ENCODE assay signal across 22 cellular contexts in the genomic region with DNA sequence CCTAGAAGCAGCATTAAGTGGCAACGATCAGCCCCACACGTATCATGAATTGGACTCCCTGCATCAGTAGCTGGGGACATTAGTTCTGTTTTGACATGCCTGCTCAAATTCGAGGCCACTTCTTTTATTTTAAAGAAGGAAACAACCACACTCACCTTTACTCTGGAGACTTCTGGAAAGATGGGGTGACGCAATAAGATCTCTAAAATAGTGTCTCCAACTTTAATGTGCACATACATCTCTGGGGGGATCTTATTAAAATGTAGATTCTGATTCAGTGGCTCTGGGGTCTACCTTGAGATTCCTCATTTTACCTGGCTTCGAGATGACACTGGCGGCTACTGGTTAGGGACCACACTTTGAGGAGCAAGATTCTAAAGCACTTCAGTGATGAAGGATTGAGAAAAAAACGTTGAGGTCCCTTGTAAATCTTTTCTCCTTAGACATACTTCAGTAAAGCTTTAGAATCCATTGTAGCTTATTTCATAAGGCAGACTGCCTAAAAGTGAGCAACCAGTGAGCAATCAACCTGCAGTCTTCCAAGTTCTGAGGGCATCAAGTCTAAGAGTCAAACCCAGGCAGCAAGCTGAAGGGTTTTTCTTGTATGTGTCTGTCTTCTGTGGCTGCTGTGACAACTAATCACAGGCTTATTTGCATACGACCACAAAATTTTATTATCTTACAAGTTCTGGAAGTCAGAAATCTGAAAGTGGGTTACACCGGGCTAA.
DNase-seq lines count a peak whose midpoint lies in the region; ATAC-seq, FAIRE-seq and TF ChIP-seq lines count a peak whose summit lies in the region.
"Had no signal": no experiment of that assay in that cellular context is flagged by ENCODE, and none has a peak within 500 bp of the region (broad histone marks: within the 10 kb centered on the region; RNA-seq: fewer than 3 reads in every experiment).

No MANE protein-coding gene starts in this region.

- TF ChIP-seq EP300 in HepG2 (IDR thresholded peaks at IDR 0.05; ENCODE audit: low read depth in 2 of 2, low read length in 2 of 2): no peak
- no peak for TF ChIP-seq EP300 in HepG2 (CRISPR knock-in tag; IDR thresholded peaks at IDR 0.05; ENCODE audit: borderline replicate concordance)
- TF ChIP-seq EP300 in tibial nerve (IDR thresholded peaks at IDR 0.05): no peak

- no peaks in the 10 kb centered on the region for H3K9me3 ChIP-seq in HepG2 (ENCODE audit: low read length)
- H3K9me3 ChIP-seq in right lobe of liver: no peaks in the 10 kb centered on the region
- peaks cover 3% of the 10 kb centered on the region for H3K9me3 ChIP-seq in MG63
- H3K9me3 ChIP-seq in tibial nerve: no peaks in the 10 kb centered on the region

- H3K4me3 ChIP-seq in HepG2 (replicated peaks in 1 of 3; ENCODE audit: insufficient read depth in 1 of 3, low read depth in 2 of 3, low read length in 3 of 3): no peak overlapping the region
- H3K4me3 ChIP-seq in right lobe of liver: no peak overlapping the region
- no peak overlapping the region for H3K4me3 ChIP-seq in MG63
- H3K4me3 ChIP-seq in fibroblast of the aortic adventitia (ENCODE audit: low read depth, low read length): no peak overlapping the region
- no peak overlapping the region for H3K4me3 ChIP-seq in tibial nerve

- no peak overlapping the region for H3K4me2 ChIP-seq in HepG2 (ENCODE audit: low read depth, low read length)

- TF ChIP-seq POLR2A in HepG2 (IDR thresholded peaks at IDR 0.05; ENCODE audit: insufficient read depth in 1 of 2, low read depth in 2 of 2, low read length in 2 of 2) (no peak), right lobe of liver (IDR thresholded peaks at IDR 0.05) (no peak), tibial nerve (IDR thresholded peaks at IDR 0.05) (no peak)

- H3K4me1 ChIP-seq in HepG2 (ENCODE audit: insufficient read depth, low read length): peaks cover 55% of the 10 kb centered on the region
- H3K4me1 ChIP-seq in right lobe of liver: no peaks in the 10 kb centered on the region
- H3K4me1 ChIP-seq in tibial nerve: peaks cover 0 to 7% (median 0%) of the 10 kb centered on the region in 4 donors

- FAIRE-seq in HepG2 (lab: Jason Lieb, UNC): no peak

- intact Hi-C loops in HepG2 (cut with micrococcal nuclease; ENCODE audit: unreplicated experiment): no loop called here
- intact Hi-C loops in right lobe of liver (cut with DNase I): no loop called here

- H3K27ac ChIP-seq in HepG2 (ENCODE audit: extremely low read length, insufficient read depth, low read length) (no peak overlapping the region), right lobe of liver (no peak overlapping the region), tibial nerve (no peak overlapping the region)
- H3K27ac ChIP-seq: 22Rv1, C4-2B had no signal

- H3K36me3 ChIP-seq in HepG2 (replicated peaks in 1 of 2; ENCODE audit: control insufficient read depth in 1 of 2, insufficient read depth in 2 of 2, low read length in 2 of 2) (no peaks in the 10 kb centered on the region), right lobe of liver (no peaks in the 10 kb centered on the region), MG63 (no peaks in the 10 kb centered on the region), tibial nerve (no peaks in the 10 kb centered on the region)

- H2AFZ ChIP-seq in HepG2 (ENCODE audit: low read length): no peak overlapping the region

- H3K9ac ChIP-seq in HepG2 (ENCODE audit: insufficient read depth, low read depth, low read length): no peak overlapping the region

- H3K27me3 ChIP-seq in HepG2 (ENCODE audit: control insufficient read depth in 1 of 2, insufficient read depth in 2 of 2, low read length in 2 of 2) (no peaks in the 10 kb centered on the region), right lobe of liver (no peaks in the 10 kb centered on the region), MG63 (no peaks in the 10 kb centered on the region), tibial nerve (no peaks in the 10 kb centered on the region)

- POLR2A ChIA-PET in HepG2 (lab: Yijun Ruan, JAX): no interaction called here

- H3K79me2 ChIP-seq in HepG2 (ENCODE audit: insufficient read depth, low read length): no peaks in the 10 kb centered on the region

- no peak for TF ChIP-seq CTCF in HepG2 (CRISPR knock-in tag; IDR thresholded peaks at IDR 0.05)
- TF ChIP-seq CTCF in right lobe of liver (IDR thresholded peaks at IDR 0.05): no peak
- no peak for TF ChIP-seq CTCF in fibroblast of the aortic adventitia (IDR thresholded peaks at IDR 0.05; ENCODE audit: insufficient read depth, low read length)
- TF ChIP-seq CTCF in GM13977 (IDR thresholded peaks at IDR 0.05; ENCODE audit: extremely low read depth, insufficient read depth, missing control alignments): no peak
- TF ChIP-seq CTCF in tibial nerve (IDR thresholded peaks at IDR 0.05): no peak

- no peak for TF ChIP-seq RAD21 in HepG2 (CRISPR knock-in tag; IDR thresholded peaks at IDR 0.05)

- no TSS peak for BruUV-seq in HepG2 (replicated peaks; lab: Mats Ljungman, UMichigan)

- DNase-seq in HepG2 (ENCODE audit: low spot score) (no peak), right lobe of liver (no peak), MG63 (peak; percentile 44), fibroblast of the aortic adventitia (ENCODE audit: low read depth) (peak; percentile 65), GM13977 (ENCODE audit: low spot score) (no peak), tibial nerve (ENCODE audit: low spot score in 2 of 2) (no peak)
- no peak for DNase-seq in activated CD8-positive, alpha-beta memory T cell treated with anti-CD3 and anti-CD28 coated beads for 24 hours
- DNase-seq: ACHN; CD8-positive, alpha-beta memory T cell; H9; NCI-H1092; NCI-H1436; NCI-H187 treated with DMSO at 0.1 percent for 48 hours; NCI-H2227 treated with DMSO at 0.1 percent for 48 hours; NCI-H510A treated with DMSO at 0.1 percent for 48 hours; NCI-H748 treated with DMSO at 0.1 percent for 48 hours; NK-92 treated with Interleukin-12 subunit alpha and Interleukin-12 subunit beta, amount 100 ng/mL, for 24 hours had no signal

- H4K20me1 ChIP-seq in HepG2 (ENCODE audit: insufficient read depth, low read length): no peaks in the 10 kb centered on the region

- in situ Hi-C loops in HepG2 (cut with HindIII; ENCODE audit: extremely low pct_ligation_motif_present, low pct_unique_long_range_greater_than_20kb): no loop called here
- in situ Hi-C loops in GM13977 (cut with MboI; ENCODE audit: low pct_unique_long_range_greater_than_20kb, low sequenced_read_pairs, unreplicated experiment): no loop called here

- WGBS in HepG2 (ENCODE audit: low lambda C conversion rate): 88% methylated on average over 9 of the region's 9 CpGs
- WGBS in right lobe of liver (ENCODE audit: insufficient coverage, low coverage, low lambda C conversion rate, missing lambda C conversion rate): 56% methylated on average over 8 of the region's 9 CpGs
- 86 to 90% methylated on average over 9 of the region's 9 CpGs for WGBS in tibial nerve, 2 donors

- ATAC-seq in HepG2: no peak
- no peak for ATAC-seq in right lobe of liver
- ATAC-seq in HG03025 (IDR thresholded peaks at IDR 0.05; ENCODE audit: low FRiP score, unreplicated experiment): no peak
- ATAC-seq: Panc1, SK-N-SH treated with all-trans-retinoic acid at 6 μM for 48 hours had no signal

- CTCF ChIA-PET in HepG2 (lab: Yijun Ruan, JAX; ENCODE audit: low intra/inter-chr PET ratio, low total read pairs): no interaction called here

TF ChIP-seq in HepG2, 621 proteins besides CTCF, POLR2A, EP300 and RAD21 (continues in another document):
- TF ChIP-seq AGO1 (IDR thresholded peaks at IDR 0.05; ENCODE audit: low read depth, low read length, poor library complexity, severe bottlenecking) (no peak), CEBPB (IDR thresholded peaks at IDR 0.05; ENCODE audit: borderline replicate concordance, low read depth, low read length) (peak; percentile 64; the same call in 1 of the 2 replicates), ZNF12 (CRISPR knock-in tag; IDR thresholded peaks at IDR 0.05) (0 out of 2 replicates have a peak, but pooled peaks have one; percentile 30), SAFB2 (CRISPR knock-in tag; IDR thresholded peaks at IDR 0.05; ENCODE audit: borderline replicate concordance, low read depth) (no peak), ZNF260 (CRISPR knock-in tag; IDR thresholded peaks at IDR 0.05; ENCODE audit: borderline replicate concordance, low read depth) (no peak), IRF2 (CRISPR knock-in tag; IDR thresholded peaks at IDR 0.05) (no peak), ASH2L (IDR thresholded peaks at IDR 0.05; ENCODE audit: insufficient read length, low read depth, low read length) (no peak), ZNF263 (CRISPR knock-in tag; IDR thresholded peaks at IDR 0.05) (no peak), HNRNPH1 (optimal IDR thresholded peaks at IDR 0.05; ENCODE audit: low read depth, low read length) (no peak), ATM (IDR thresholded peaks at IDR 0.05; ENCODE audit: borderline replicate concordance) (no peak)
- TF ChIP-seq, protein P1, sequence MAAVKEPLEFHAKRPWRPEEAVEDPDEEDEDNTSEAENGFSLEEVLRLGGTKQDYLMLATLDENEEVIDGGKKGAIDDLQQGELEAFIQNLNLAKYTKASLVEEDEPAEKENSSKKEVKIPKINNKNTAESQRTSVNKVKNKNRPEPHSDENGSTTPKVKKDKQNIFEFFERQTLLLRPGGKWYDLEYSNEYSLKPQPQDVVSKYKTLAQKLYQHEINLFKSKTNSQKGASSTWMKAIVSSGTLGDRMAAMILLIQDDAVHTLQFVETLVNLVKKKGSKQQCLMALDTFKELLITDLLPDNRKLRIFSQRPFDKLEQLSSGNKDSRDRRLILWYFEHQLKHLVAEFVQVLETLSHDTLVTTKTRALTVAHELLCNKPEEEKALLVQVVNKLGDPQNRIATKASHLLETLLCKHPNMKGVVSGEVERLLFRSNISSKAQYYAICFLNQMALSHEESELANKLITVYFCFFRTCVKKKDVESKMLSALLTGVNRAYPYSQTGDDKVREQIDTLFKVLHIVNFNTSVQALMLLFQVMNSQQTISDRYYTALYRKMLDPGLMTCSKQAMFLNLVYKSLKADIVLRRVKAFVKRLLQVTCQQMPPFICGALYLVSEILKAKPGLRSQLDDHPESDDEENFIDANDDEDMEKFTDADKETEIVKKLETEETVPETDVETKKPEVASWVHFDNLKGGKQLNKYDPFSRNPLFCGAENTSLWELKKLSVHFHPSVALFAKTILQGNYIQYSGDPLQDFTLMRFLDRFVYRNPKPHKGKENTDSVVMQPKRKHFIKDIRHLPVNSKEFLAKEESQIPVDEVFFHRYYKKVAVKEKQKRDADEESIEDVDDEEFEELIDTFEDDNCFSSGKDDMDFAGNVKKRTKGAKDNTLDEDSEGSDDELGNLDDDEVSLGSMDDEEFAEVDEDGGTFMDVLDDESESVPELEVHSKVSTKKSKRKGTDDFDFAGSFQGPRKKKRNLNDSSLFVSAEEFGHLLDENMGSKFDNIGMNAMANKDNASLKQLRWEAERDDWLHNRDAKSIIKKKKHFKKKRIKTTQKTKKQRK (IDR thresholded peaks at IDR 0.05; ENCODE audit: low read length): no peak

Comparison
In these comparisons a context has a peak if more than half of its experiments do, and no peak if none do; other contexts are left out.
1. DNase-seq: peak in MG63 (single experiment) and fibroblast of the aortic adventitia (single experiment); none in HepG2 (single experiment), right lobe of liver (0 of 3), activated CD8-positive, alpha-beta memory T cell treated with anti-CD3 and anti-CD28 coated beads for 24 hours (single experiment), GM13977 (single experiment) and tibial nerve (0 of 2).